ENCODE assay signal across 8 cellular contexts in the genomic region with DNA sequence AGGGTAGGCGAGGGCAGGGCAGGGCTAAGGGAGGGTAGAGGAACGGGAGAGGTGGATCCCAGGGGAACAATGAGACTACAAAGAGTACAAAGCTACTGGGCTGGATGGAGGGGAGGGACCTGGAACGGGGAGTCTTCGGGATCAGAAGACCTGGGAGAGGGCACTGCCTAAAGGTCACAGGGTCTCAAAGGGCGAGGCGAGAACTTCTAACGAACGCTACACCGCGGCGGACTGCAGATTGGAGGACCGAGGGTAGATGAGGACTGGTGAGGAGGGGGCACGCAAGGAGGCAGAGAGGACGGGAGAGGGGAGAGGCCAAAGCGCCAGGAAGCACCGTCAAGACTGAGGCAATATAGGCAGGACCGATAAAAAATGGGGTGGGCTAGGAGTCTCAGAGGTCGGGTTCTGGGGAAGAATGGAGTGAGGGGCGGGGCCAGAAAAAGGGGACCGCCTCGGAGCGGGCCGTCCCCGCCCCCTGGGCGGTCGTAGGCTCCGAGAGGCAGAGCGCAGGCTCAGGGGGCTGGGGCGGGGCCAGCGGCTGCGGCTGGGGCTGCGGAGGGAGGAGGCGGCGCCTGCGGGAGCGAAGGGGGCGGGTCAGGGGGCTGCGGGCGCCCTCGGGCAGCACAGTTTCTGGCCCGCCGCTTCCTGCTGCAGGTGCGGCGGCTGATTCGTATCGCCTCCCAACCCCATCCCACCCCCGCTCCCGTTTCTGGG. TPM values are rescaled to one million over a fixed set of nuclear protein-coding genes. Genes with fewer than 3 reads are reported as not detected.
DNase-seq lines count a peak whose midpoint lies in the region; ATAC-seq and TF ChIP-seq lines count a peak whose summit lies in the region.

No MANE protein-coding gene starts in this region.

- H3K4me3 ChIP-seq in right atrium auricular region, result peak overlapping the region; percentile 41 to 49
- H3K4me3 ChIP-seq in upper lobe of left lung, result peak overlapping the region; percentile 22 to 50 (median 40)

- in situ Hi-C loops in KBM-7 (cut with MboI; ENCODE audit: low pct_unique_long_range_greater_than_20kb, low sequenced_read_pairs), result no loop called here

- H3K27me3 ChIP-seq in right atrium auricular region (no peaks in the 10 kb centered on the region), upper lobe of left lung (peaks cover 0 to 29% (median 3%) of the 10 kb centered on the region in 4 donors)

- peak overlapping the region; percentile 82 to 88 for H3K27ac ChIP-seq in right atrium auricular region
- peak overlapping the region; percentile 46 to 77 (median 56) for H3K27ac ChIP-seq in upper lobe of left lung

- no peak for TF ChIP-seq EP300 in upper lobe of left lung (IDR thresholded peaks at IDR 0.05)

- TF ChIP-seq CTCF in right atrium auricular region (IDR thresholded peaks at IDR 0.05) (no peak), upper lobe of left lung (IDR thresholded peaks at IDR 0.05) (no peak)

- H3K9me3 ChIP-seq in right atrium auricular region, result no peaks in the 10 kb centered on the region
- peaks cover 0 to 3% (median 0%) of the 10 kb centered on the region in 4 donors for H3K9me3 ChIP-seq in upper lobe of left lung

- TF ChIP-seq POLR2A in GM18505 (IDR thresholded peaks at IDR 0.05; ENCODE audit: borderline replicate concordance, extremely low read depth, insufficient read depth, insufficient read length), result peak; percentile 83
- TF ChIP-seq POLR2A in upper lobe of left lung (IDR thresholded peaks at IDR 0.05), result peak in 1 of 4 donors; percentile 38

- WGBS in upper lobe of left lung, 2 donors, result 2 to 3% methylated on average over 29 to 35 of the region's 48 CpGs

- no peaks in the 10 kb centered on the region for H3K36me3 ChIP-seq in right atrium auricular region
- no peaks in the 10 kb centered on the region for H3K36me3 ChIP-seq in upper lobe of left lung

- peak; percentile 78 for DNase-seq in KBM-7
- peak; percentile 69 for DNase-seq in RPMI7951 (ENCODE audit: low read depth)
- DNase-seq in activated gamma-delta T cell treated with anti-CD3 and anti-CD28 coated beads, Interleukin-2, amount 50 U/mL, for 16 hours (ENCODE audit: low read depth), result peak; percentile 59
- DNase-seq in right atrium auricular region (ENCODE audit: low spot score), result no peak
- peak; percentile 27 for DNase-seq in pulmonary artery endothelial cell (ENCODE audit: low read depth, low spot score)
- peak; percentile 90 to 96 for DNase-seq in upper lobe of left lung

- ATAC-seq in GM18505 (IDR thresholded peaks at IDR 0.05; ENCODE audit: unreplicated experiment) (peak; percentile 25), upper lobe of left lung (ENCODE audit: low FRiP score in 2 of 2) (peak; percentile 61 to 63), HG03378 (IDR thresholded peaks at IDR 0.05; ENCODE audit: unreplicated experiment) (no peak)

- H3K4me1 ChIP-seq in right atrium auricular region, result peaks cover 0 to 50% of the 10 kb centered on the region in 2 donors
- H3K4me1 ChIP-seq in upper lobe of left lung, result peaks cover 53 to 74% (median 62%) of the 10 kb centered on the region in 4 donors

RNA-seq across cellular contexts. Expression of a gene that starts 1.3 kb away (rescaled TPM):
- total RNA-seq in RPMI7951 (2014; rRNA removed; shearing (Covaris generic)), result 0.12 TPM in 1 of 2 replicates, not detected in the other
- total RNA-seq in right atrium auricular region (1 to 10 TPM; 1.4 to 2.0 TPM), pulmonary artery endothelial cell (under 0.01 and 0.11 TPM in 2 replicates), upper lobe of left lung (10 to 100 TPM in 4 of 6 donors, 1 to 10 TPM in 2; 3.8 to 15.7 (median 12.2) TPM)

RNA-seq across cellular contexts. Expression of a gene that starts 34.9 kb away (rescaled TPM):
- total RNA-seq in RPMI7951 (2014; rRNA removed; shearing (Covaris generic)), result under 0.01 TPM in 1 of 2 replicates, not detected in the other
- total RNA-seq in right atrium auricular region, result under 1 TPM in 1 of 2 donors, not detected in 1; 0.31 TPM
- under 0.01 and 0.11 TPM in 2 replicates for total RNA-seq in pulmonary artery endothelial cell
- total RNA-seq in upper lobe of left lung, result 1,000 to 10,000 TPM; 1,043 to 3,140 (median 1,660) TPM

RNA-seq across cellular contexts. Expression of a gene that starts 45.7 kb away (rescaled TPM):
- total RNA-seq in RPMI7951 (2014; rRNA removed; shearing (Covaris generic)), result 92.0 and 102 TPM in 2 replicates
- total RNA-seq in right atrium auricular region (100 to 1,000 TPM in 1 of 2 donors, 10 to 100 TPM in 1; 97.0 to 121 TPM), pulmonary artery endothelial cell (56.8 and 67.8 TPM in 2 replicates), upper lobe of left lung (100 to 1,000 TPM in 4 of 6 donors, 10 to 100 TPM in 2; 98.3 to 170 (median 123) TPM)

RNA-seq across cellular contexts. Expression of a gene that starts 53.6 kb away (rescaled TPM):
- total RNA-seq in RPMI7951 (2014; rRNA removed; shearing (Covaris generic)), result 38.6 and 42.7 TPM in 2 replicates
- total RNA-seq in right atrium auricular region (1 to 10 TPM; 5.9 to 10.0 TPM), pulmonary artery endothelial cell (82.0 and 88.6 TPM in 2 replicates), upper lobe of left lung (10 to 100 TPM; 20.5 to 66.0 (median 44.0) TPM)

Comparison
In these comparisons a context has a peak if more than half of its experiments do, and no peak if none do; other contexts are left out.
1. RNA of a gene that starts 34.9 kb away (total RNA-seq): 1,043 to 3,140 TPM in upper lobe of left lung; 0.31 TPM in right atrium auricular region, under 0.01 TPM in RPMI7951 and under 0.01 to 0.11 TPM in pulmonary artery endothelial cell; every median in the first group is over 100 times any median in the second.